Comparison of ENCODE assay signal across 26 cellular contexts in genomic region chr7:110075450-110075849, GRCh38.
"Had no signal": no experiment of that assay in that cellular context is flagged by ENCODE, and none has a peak within 500 bp of the region (broad histone marks: within the 10 kb centered on the region; RNA-seq: fewer than 3 reads in every experiment).

No MANE protein-coding gene starts in this region.

- ATAC-seq: stimulated activated effector memory CD8-positive, alpha-beta T cell treated with anti-CD3 and anti-CD28 coated beads, Interleukin-12 subunit alpha, Interleukin-12 subunit beta, amount 100 ng/mL, for 72 hours; stimulated activated memory B cell treated with anti-CD40 and anti-IgM and Interleukin-4, amounts not matched to agents 10 μg/mL and 1 μg/mL and 100 μg/mL, for 72 hours; stimulated activated naive B cell treated with anti-CD40 and anti-IgM and Interleukin-4, amounts not matched to agents 10 μg/mL and 1 μg/mL and 100 μg/mL, for 72 hours; stimulated activated naive CD8-positive, alpha-beta T cell treated with anti-CD3 and anti-CD28 coated beads, Interleukin-15, amount 100 ng/mL, for 72 hours; stimulated activated naive CD8-positive, alpha-beta T cell treated with anti-CD3 and anti-CD28 coated beads, Interleukin-15, Interleukin-2, amounts not matched to agents 100 U/mL and 50 U/mL, for 24 hours; upper lobe of right lung had no signal

- H3K4me3 ChIP-seq: stomach, suprapubic skin, testis, thoracic aorta, thyroid gland, tibial artery, tibial nerve, transverse colon, upper lobe of left lung, upper lobe of right lung, uterus, vagina had no signal

- DNase-seq: stimulated activated CD4-positive, alpha-beta T cell treated with anti-CD3 and anti-CD28 coated beads, Interleukin-2, amount 100 ng/mL, for 48 hours; stimulated activated CD4-positive, alpha-beta T cell treated with anti-CD3 and anti-CD28 coated beads, Interleukin-4, amount 100 ng/mL, for 1 hour; stimulated activated CD4-positive, alpha-beta T cell treated with anti-CD3 and anti-CD28 coated beads, Interleukin-4, amount 100 ng/mL, for 24 hours; stimulated activated CD4-positive, alpha-beta T cell treated with anti-CD3 and anti-CD28 coated beads, Interleukin-4, amount 100 ng/mL, for 4 hours; stimulated activated CD8-positive, alpha-beta memory T cell treated with anti-CD3 and anti-CD28 coated beads, Interleukin-4, amount 100 ng/mL, for 48 hours; stimulated activated naive B cell treated with anti-CD40 and anti-IgM and Interleukin-4, amounts not matched to agents 10 μg/mL and 1 μg/mL and 100 μg/mL, for 72 hours; stimulated activated naive CD4-positive, alpha-beta T cell; stimulated activated naive CD4-positive, alpha-beta T cell treated with Interleukin-2 at 50 U/mL for 16 hours; stimulated activated naive CD8-positive, alpha-beta T cell treated with anti-CD3 and anti-CD28 coated beads, Interleukin-15, amount 100 ng/mL, for 72 hours; stimulated activated naive CD8-positive, alpha-beta T cell treated with anti-CD3 and anti-CD28 coated beads, Interleukin-15, Interleukin-2, amounts not matched to agents 100 U/mL and 50 U/mL, for 24 hours; stomach; substantia nigra; testis; thyroid gland; tibial artery; transverse colon; trophoblast cell; upper lobe of left lung; upper lobe of right lung; uterus had no signal

- H3K27ac ChIP-seq: stomach, suprapubic skin, testis, thoracic aorta, thyroid gland, tibial artery, tibial nerve, transverse colon, upper lobe of left lung, upper lobe of right lung, uterus, vagina had no signal

- H3K4me1 ChIP-seq: stomach, suprapubic skin, testis, thyroid gland, tibial artery, tibial nerve, transverse colon, upper lobe of left lung, upper lobe of right lung, uterus, vagina had no signal

- H3K27me3 ChIP-seq: stomach, suprapubic skin, testis, thyroid gland, tibial artery, tibial nerve, transverse colon, upper lobe of left lung, upper lobe of right lung, uterus, vagina had no signal

- H3K9me3 ChIP-seq: stomach, suprapubic skin, testis, thoracic aorta, thyroid gland, tibial artery, tibial nerve, transverse colon, upper lobe of left lung, uterus, vagina had no signal

- H3K36me3 ChIP-seq: stomach, suprapubic skin, thoracic aorta, thyroid gland, tibial artery, tibial nerve, transverse colon, upper lobe of left lung, upper lobe of right lung, uterus, vagina had no signal
